ENCODE assay signal across 3 cellular contexts in genomic region chr12:75541-75940, GRCh38. TPM values are rescaled to one million over a fixed set of nuclear protein-coding genes. Genes with fewer than 3 reads are reported as not detected.
"Had no signal": no experiment of that assay in that cellular context is flagged by ENCODE, and none has a peak within 500 bp of the region (broad histone marks: within the 10 kb centered on the region; RNA-seq: fewer than 3 reads in every experiment).

No MANE protein-coding gene starts in this region.

RNA-seq across cellular contexts. Expression of gene IQSEC3, which starts 9.0 kb away (rescaled TPM):
- total RNA-seq: GM23248, H4, HFFc6 had no signal
- polyA plus RNA-seq: GM23248 had no signal
